1 cellular context compared by ENCODE assay signal in the genomic region with DNA sequence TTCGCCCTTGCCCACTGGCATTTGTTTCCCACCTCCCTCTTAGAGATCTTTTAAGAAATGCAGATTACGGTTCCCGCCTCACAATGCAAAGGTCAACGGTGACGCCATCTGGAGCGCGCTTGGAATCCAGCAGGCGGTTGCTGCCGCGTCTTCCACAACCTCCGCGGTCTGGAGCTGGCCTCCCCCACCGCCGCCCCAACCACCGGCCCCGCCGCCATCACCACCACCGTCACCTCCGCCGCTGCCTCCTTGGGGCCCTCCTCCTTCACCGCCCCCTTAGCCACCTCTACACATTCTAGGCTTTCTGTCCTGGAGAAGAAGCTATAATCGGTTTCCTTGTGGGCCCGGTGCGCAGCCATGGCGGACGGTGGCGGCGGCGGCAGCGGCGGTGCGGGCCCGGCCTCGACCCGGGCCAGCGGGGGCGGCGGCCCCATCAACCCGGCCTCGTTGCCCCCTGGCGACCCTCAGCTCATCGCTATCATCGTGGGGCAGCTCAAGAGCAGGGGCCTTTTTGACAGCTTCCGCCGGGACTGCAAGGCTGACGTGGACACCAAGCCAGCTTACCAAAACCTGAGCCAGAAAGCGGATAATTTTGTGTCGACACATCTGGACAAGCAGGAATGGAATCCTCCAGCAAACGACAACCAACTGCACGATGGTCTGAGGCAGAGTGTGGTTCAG.
TF ChIP-seq lines count a peak whose summit lies in the region.

A gene (plus strand): TSS at position 132 of the 681 bp plus-strand sequence. CDS start 226 bp downstream, at position 358.

TF ChIP-seq in K562, 482 proteins besides CTCF, POLR2A, EP300 and RAD21:
- TF ChIP-seq, protein P1, sequence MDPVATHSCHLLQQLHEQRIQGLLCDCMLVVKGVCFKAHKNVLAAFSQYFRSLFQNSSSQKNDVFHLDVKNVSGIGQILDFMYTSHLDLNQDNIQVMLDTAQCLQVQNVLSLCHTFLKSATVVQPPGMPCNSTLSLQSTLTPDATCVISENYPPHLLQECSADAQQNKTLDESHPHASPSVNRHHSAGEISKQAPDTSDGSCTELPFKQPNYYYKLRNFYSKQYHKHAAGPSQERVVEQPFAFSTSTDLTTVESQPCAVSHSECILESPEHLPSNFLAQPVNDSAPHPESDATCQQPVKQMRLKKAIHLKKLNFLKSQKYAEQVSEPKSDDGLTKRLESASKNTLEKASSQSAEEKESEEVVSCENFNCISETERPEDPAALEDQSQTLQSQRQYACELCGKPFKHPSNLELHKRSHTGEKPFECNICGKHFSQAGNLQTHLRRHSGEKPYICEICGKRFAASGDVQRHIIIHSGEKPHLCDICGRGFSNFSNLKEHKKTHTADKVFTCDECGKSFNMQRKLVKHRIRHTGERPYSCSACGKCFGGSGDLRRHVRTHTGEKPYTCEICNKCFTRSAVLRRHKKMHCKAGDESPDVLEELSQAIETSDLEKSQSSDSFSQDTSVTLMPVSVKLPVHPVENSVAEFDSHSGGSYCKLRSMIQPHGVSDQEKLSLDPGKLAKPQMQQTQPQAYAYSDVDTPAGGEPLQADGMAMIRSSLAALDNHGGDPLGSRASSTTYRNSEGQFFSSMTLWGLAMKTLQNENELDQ (CRISPR knock-in tag; IDR thresholded peaks at IDR 0.05; ENCODE audit: borderline replicate concordance), result no peak
- TF ChIP-seq BCL6 (CRISPR knock-in tag; IDR thresholded peaks at IDR 0.05) (no peak), NR2C1 (IDR thresholded peaks at IDR 0.05) (no peak), NR2C1 (tag; IDR thresholded peaks at IDR 0.05) (0 out of 2 replicates have a peak, but pooled peaks have one; percentile 17), CREM (IDR thresholded peaks at IDR 0.05; ENCODE audit: low read depth) (peak; percentile 32; the same call in 1 of the 2 replicates), ZNF764 (CRISPR knock-in tag; IDR thresholded peaks at IDR 0.05; ENCODE audit: low read depth) (no peak), PTRF (tag; IDR thresholded peaks at IDR 0.05) (no peak), SREBF1 (IDR thresholded peaks at IDR 0.05; ENCODE audit: borderline replicate concordance, low read depth, low read length) (no peak), NR2C2 (CRISPR knock-in tag; IDR thresholded peaks at IDR 0.05) (no peak), NR2C2 (tag; IDR thresholded peaks at IDR 0.05) (peak; percentile 73), FOXP1 (CRISPR knock-in tag; IDR thresholded peaks at IDR 0.05) (no peak), GTF2F1 (IDR thresholded peaks at IDR 0.05; ENCODE audit: low read depth, low read length) (no peak), ZBTB1 (CRISPR knock-in tag; IDR thresholded peaks at IDR 0.05; ENCODE audit: borderline replicate concordance, low read depth) (peak; percentile 50; the same call in 1 of the 2 replicates), KAT2B (IDR thresholded peaks at IDR 0.05; ENCODE audit: low read depth, low read length) (no peak), FUS (optimal IDR thresholded peaks at IDR 0.05; ENCODE audit: low read depth, low read length) (no peak), ASH1L (IDR thresholded peaks at IDR 0.05; ENCODE audit: borderline replicate concordance, low read depth, partially characterized antibody) (no peak), SMARCA5 (IDR thresholded peaks at IDR 0.05) (no peak), ZNF431 (CRISPR knock-in tag; IDR thresholded peaks at IDR 0.05) (no peak), MAFG (tag; conservative IDR thresholded peaks at IDR 0.05) (no peak), ARID2 (IDR thresholded peaks at IDR 0.05) (no peak), WHSC1 (IDR thresholded peaks at IDR 0.05; ENCODE audit: low read length) (no peak), RBM34 (IDR thresholded peaks at IDR 0.05; ENCODE audit: borderline replicate concordance, insufficient read depth, low read length) (no peak), NFATC3 (IDR thresholded peaks at IDR 0.05) (no peak)
- TF ChIP-seq, protein P2, sequence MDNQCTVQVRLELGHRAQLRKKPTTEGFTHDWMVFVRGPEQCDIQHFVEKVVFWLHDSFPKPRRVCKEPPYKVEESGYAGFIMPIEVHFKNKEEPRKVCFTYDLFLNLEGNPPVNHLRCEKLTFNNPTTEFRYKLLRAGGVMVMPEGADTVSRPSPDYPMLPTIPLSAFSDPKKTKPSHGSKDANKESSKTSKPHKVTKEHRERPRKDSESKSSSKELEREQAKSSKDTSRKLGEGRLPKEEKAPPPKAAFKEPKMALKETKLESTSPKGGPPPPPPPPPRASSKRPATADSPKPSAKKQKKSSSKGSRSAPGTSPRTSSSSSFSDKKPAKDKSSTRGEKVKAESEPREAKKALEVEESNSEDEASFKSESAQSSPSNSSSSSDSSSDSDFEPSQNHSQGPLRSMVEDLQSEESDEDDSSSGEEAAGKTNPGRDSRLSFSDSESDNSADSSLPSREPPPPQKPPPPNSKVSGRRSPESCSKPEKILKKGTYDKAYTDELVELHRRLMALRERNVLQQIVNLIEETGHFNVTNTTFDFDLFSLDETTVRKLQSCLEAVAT (IDR thresholded peaks at IDR 0.05), result no peak
- TF ChIP-seq, protein P3, sequence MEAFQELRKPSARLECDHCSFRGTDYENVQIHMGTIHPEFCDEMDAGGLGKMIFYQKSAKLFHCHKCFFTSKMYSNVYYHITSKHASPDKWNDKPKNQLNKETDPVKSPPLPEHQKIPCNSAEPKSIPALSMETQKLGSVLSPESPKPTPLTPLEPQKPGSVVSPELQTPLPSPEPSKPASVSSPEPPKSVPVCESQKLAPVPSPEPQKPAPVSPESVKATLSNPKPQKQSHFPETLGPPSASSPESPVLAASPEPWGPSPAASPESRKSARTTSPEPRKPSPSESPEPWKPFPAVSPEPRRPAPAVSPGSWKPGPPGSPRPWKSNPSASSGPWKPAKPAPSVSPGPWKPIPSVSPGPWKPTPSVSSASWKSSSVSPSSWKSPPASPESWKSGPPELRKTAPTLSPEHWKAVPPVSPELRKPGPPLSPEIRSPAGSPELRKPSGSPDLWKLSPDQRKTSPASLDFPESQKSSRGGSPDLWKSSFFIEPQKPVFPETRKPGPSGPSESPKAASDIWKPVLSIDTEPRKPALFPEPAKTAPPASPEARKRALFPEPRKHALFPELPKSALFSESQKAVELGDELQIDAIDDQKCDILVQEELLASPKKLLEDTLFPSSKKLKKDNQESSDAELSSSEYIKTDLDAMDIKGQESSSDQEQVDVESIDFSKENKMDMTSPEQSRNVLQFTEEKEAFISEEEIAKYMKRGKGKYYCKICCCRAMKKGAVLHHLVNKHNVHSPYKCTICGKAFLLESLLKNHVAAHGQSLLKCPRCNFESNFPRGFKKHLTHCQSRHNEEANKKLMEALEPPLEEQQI (IDR thresholded peaks at IDR 0.05), result no peak
- TF ChIP-seq, protein P4, sequence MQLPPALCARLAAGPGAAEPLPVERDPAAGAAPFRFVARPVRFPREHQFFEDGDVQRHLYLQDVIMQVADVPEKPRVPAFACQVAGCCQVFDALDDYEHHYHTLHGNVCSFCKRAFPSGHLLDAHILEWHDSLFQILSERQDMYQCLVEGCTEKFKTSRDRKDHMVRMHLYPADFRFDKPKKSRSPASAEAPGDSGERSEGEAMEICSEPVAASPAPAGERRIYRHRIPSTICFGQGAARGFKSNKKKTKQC (CRISPR knock-in tag; IDR thresholded peaks at IDR 0.05), result no peak
- TF ChIP-seq, protein P5, sequence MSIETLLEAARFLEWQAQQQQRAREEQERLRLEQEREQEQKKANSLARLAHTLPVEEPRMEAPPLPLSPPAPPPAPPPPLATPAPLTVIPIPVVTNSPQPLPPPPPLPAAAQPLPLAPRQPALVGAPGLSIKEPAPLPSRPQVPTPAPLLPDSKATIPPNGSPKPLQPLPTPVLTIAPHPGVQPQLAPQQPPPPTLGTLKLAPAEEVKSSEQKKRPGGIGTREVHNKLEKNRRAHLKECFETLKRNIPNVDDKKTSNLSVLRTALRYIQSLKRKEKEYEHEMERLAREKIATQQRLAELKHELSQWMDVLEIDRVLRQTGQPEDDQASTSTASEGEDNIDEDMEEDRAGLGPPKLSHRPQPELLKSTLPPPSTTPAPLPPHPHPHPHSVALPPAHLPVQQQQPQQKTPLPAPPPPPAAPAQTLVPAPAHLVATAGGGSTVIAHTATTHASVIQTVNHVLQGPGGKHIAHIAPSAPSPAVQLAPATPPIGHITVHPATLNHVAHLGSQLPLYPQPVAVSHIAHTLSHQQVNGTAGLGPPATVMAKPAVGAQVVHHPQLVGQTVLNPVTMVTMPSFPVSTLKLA (conservative IDR thresholded peaks at IDR 0.05), result no peak
- TF ChIP-seq, protein P6, sequence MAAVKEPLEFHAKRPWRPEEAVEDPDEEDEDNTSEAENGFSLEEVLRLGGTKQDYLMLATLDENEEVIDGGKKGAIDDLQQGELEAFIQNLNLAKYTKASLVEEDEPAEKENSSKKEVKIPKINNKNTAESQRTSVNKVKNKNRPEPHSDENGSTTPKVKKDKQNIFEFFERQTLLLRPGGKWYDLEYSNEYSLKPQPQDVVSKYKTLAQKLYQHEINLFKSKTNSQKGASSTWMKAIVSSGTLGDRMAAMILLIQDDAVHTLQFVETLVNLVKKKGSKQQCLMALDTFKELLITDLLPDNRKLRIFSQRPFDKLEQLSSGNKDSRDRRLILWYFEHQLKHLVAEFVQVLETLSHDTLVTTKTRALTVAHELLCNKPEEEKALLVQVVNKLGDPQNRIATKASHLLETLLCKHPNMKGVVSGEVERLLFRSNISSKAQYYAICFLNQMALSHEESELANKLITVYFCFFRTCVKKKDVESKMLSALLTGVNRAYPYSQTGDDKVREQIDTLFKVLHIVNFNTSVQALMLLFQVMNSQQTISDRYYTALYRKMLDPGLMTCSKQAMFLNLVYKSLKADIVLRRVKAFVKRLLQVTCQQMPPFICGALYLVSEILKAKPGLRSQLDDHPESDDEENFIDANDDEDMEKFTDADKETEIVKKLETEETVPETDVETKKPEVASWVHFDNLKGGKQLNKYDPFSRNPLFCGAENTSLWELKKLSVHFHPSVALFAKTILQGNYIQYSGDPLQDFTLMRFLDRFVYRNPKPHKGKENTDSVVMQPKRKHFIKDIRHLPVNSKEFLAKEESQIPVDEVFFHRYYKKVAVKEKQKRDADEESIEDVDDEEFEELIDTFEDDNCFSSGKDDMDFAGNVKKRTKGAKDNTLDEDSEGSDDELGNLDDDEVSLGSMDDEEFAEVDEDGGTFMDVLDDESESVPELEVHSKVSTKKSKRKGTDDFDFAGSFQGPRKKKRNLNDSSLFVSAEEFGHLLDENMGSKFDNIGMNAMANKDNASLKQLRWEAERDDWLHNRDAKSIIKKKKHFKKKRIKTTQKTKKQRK (IDR thresholded peaks at IDR 0.05; ENCODE audit: borderline replicate concordance, low read depth, low read length), result no peak
- TF ChIP-seq, protein P7, sequence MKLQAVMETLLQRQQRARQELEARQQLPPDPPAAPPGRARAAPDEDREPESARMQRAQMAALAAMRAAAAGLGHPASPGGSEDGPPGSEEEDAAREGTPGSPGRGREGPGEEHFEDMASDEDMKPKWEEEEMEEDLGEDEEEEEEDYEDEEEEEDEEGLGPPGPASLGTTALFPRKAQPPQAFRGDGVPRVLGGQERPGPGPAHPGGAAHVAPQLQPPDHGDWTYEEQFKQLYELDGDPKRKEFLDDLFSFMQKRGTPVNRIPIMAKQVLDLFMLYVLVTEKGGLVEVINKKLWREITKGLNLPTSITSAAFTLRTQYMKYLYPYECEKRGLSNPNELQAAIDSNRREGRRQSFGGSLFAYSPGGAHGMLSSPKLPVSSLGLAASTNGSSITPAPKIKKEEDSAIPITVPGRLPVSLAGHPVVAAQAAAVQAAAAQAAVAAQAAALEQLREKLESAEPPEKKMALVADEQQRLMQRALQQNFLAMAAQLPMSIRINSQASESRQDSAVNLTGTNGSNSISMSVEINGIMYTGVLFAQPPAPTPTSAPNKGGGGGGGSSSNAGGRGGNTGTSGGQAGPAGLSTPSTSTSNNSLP (IDR thresholded peaks at IDR 0.05; ENCODE audit: borderline replicate concordance, low read depth, low read length), result no peak
